23 cellular contexts compared by ENCODE assay signal in genomic region chr18:43341014-43341413, GRCh38.
"Had no signal": no experiment of that assay in that cellular context is flagged by ENCODE, and none has a peak within 500 bp of the region (broad histone marks: within the 10 kb centered on the region; RNA-seq: fewer than 3 reads in every experiment).

No MANE protein-coding gene starts in this region.

- H3K36me3 ChIP-seq: colonic mucosa, esophagus muscularis mucosa, gastroesophageal sphincter, heart left ventricle, left lung, lower lobe of right lung had no signal

- ATAC-seq: foreskin keratinocyte, gastroesophageal sphincter, heart left ventricle, left colon, left lung, left ventricle myocardium superior, lower lobe of right lung had no signal

- H3K27ac Mint-ChIP-seq: dendritic cell treated with granulocyte-macrophage colony-stimulating factor and Interleukin-4, amounts not matched to agents 40 ng/mL and 50 ng/mL, for 4 days; immature natural killer cell had no signal

- H3K27me3 Mint-ChIP-seq: dendritic cell treated with granulocyte-macrophage colony-stimulating factor and Interleukin-4, amounts not matched to agents 40 ng/mL and 50 ng/mL, for 4 days had no signal

- H3K4me2 ChIP-seq: hepatocyte had no signal

- H3K27me3 ChIP-seq: colonic mucosa, esophagus muscularis mucosa, foreskin keratinocyte, gastroesophageal sphincter, heart left ventricle, hepatocyte, left lung had no signal

- DNase-seq: cerebellar nuclear complex; colonic mucosa; cortex of kidney; effector memory CD4-positive, alpha-beta T cell; foreskin keratinocyte; heart left ventricle; hypothalamus; immature natural killer cell; islet precursor cell; kidney; kidney glomerular epithelial cell; left colon; left lung; left ventricle myocardium superior; lower lobe of right lung; mesenchymal stem cell; midbrain had no signal

- H2AFZ ChIP-seq: hepatocyte had no signal

- H3K27ac ChIP-seq: colonic mucosa, esophagus muscularis mucosa, foreskin keratinocyte, gastroesophageal sphincter, heart left ventricle, hepatocyte, left lung, lower lobe of right lung had no signal

- H3K9me3 ChIP-seq: colonic mucosa, lower lobe of right lung had no signal

- FAIRE-seq: endothelial cell of umbilical vein, frontal cortex, kidney had no signal

- H3K4me3 Mint-ChIP-seq: dendritic cell treated with granulocyte-macrophage colony-stimulating factor and Interleukin-4, amounts not matched to agents 40 ng/mL and 50 ng/mL, for 4 days; immature natural killer cell had no signal

- H3K79me2 ChIP-seq: hepatocyte had no signal

- H3K4me1 ChIP-seq: colonic mucosa, esophagus muscularis mucosa, foreskin keratinocyte, gastroesophageal sphincter, heart left ventricle, left lung, lower lobe of right lung had no signal

- H3K4me1 Mint-ChIP-seq: immature natural killer cell had no signal

- H3K4me3 ChIP-seq: colonic mucosa, esophagus muscularis mucosa, gastroesophageal sphincter, heart left ventricle, hepatocyte, left lung, lower lobe of right lung had no signal

- H3K36me3 Mint-ChIP-seq: immature natural killer cell had no signal
